In the genomic region with DNA sequence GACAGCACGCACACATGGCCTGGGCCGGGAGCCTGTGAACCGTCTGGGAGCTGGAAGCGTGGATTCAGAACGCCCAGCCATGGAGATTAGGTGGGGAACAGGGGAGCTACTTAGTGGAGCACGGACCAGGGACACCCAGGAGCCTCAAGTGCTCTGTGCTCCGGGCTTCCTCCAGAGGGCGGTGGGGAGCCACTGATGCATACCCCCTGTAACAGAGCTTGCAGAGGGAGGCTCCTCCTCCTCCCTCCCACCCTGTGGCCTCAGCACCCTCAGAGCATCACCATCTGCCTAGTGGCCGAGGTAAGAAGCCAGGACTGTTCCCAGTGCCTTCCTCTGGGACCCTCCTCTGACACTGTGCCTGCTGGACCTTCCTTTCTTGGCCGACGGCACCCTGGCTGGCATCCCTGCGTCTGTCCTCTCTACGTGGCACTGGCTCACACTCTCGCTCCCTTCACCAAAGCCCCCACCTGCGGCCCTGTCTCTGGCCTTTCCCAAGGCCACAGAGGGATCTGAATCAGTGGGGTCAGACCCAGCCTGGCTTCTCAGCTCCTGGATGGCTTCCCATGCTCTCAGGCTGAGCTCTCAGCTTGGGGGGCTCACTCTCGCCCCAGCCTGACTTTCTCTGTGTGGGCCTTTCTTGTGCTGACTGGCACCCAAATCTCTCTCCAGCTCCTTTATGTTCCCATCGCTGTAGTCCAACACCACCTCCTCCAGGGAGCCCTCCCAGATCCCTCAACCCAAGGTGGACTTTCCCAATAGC, we compare ENCODE assay signal across 8 cellular contexts.
DNase-seq lines count a peak whose midpoint lies in the region; ATAC-seq and TF ChIP-seq lines count a peak whose summit lies in the region.
"Had no signal": no experiment of that assay in that cellular context is flagged by ENCODE, and none has a peak within 500 bp of the region (broad histone marks: within the 10 kb centered on the region; RNA-seq: fewer than 3 reads in every experiment).

No MANE protein-coding gene starts in this region.

- H3K27ac ChIP-seq in testis, result no peak overlapping the region
- no peak overlapping the region for H3K27ac ChIP-seq in esophagus squamous epithelium
- H3K27ac ChIP-seq: epithelial cell of prostate had no signal

- 51 to 61% methylated on average over 10 to 17 of the region's 17 CpGs for WGBS in testis, 2 donors
- WGBS in esophagus squamous epithelium, 2 donors, result 43 to 48% methylated on average over 10 to 14 of the region's 17 CpGs

- H3K4me1 ChIP-seq in testis, result no peaks in the 10 kb centered on the region
- no peaks in the 10 kb centered on the region for H3K4me1 ChIP-seq in esophagus squamous epithelium

- no peaks in the 10 kb centered on the region for H3K36me3 ChIP-seq in H7 (replicated peaks; ENCODE audit: control insufficient read depth, insufficient read depth, low read length)
- no peaks in the 10 kb centered on the region for H3K36me3 ChIP-seq in kidney epithelial cell (ENCODE audit: control insufficient read depth, insufficient read depth, low read length)
- no peaks in the 10 kb centered on the region for H3K36me3 ChIP-seq in testis (ENCODE audit: low read depth, missing control alignments)
- no peaks in the 10 kb centered on the region for H3K36me3 ChIP-seq in esophagus squamous epithelium

- TF ChIP-seq CTCF in kidney epithelial cell (IDR thresholded peaks at IDR 0.05; ENCODE audit: insufficient read depth, low read length, poor library complexity, severe bottlenecking) (peak; percentile 39), testis (IDR thresholded peaks at IDR 0.05) (peak in 1 of 3 experiments; percentile 23), esophagus squamous epithelium (IDR thresholded peaks at IDR 0.05) (peak in 1 of 6 experiments; percentile 14)

- H3K27me3 ChIP-seq in H7 (ENCODE audit: control insufficient read depth, insufficient read depth, low read length) (no peaks in the 10 kb centered on the region), kidney epithelial cell (ENCODE audit: control insufficient read depth, insufficient read depth, low read length) (no peaks in the 10 kb centered on the region), testis (no peaks in the 10 kb centered on the region), esophagus squamous epithelium (peaks cover 0 to 60% (median 0%) of the 10 kb centered on the region in 4 donors)

- intact Hi-C loops in testis (cut with DNase I; ENCODE audit: low total_unique reads), result no loop called here
- intact Hi-C loops in esophagus squamous epithelium (cut with DNase I), result no loop called here

- TF ChIP-seq POLR2A in testis (IDR thresholded peaks at IDR 0.05) (no peak), esophagus squamous epithelium (IDR thresholded peaks at IDR 0.05) (no peak)

- ATAC-seq in GM19463 (IDR thresholded peaks at IDR 0.05; ENCODE audit: unreplicated experiment), result no peak

- DNase-seq in H7 (peak; percentile 97), NCI-H2107 treated with DMSO at 0.1 percent for 48 hours (lab: John Stamatoyannopoulos, UW; ENCODE audit: unreplicated experiment) (peak; percentile 22), kidney epithelial cell (ENCODE audit: low read depth) (no peak), testis (peak; percentile 58), esophagus squamous epithelium (lab: John Stamatoyannopoulos, UW) (no peak)
- peak; percentile 51 to 64 for DNase-seq in activated T-cell treated with anti-CD3 and anti-CD28 coated beads, Interleukin-2, amount 50 U/mL, for 48 hours

- H3K9me3 ChIP-seq in testis (no peaks in the 10 kb centered on the region), esophagus squamous epithelium (no peaks in the 10 kb centered on the region)

- H3K4me3 ChIP-seq in H7 (ENCODE audit: insufficient read depth, low read depth, low read length), result no peak overlapping the region
- H3K4me3 ChIP-seq in kidney epithelial cell (ENCODE audit: low read depth, low read length), result no peak overlapping the region
- H3K4me3 ChIP-seq in testis, result no peak overlapping the region
- no peak overlapping the region for H3K4me3 ChIP-seq in esophagus squamous epithelium

Comparison
In these comparisons a context has a peak if more than half of its experiments do, and no peak if none do; other contexts are left out.
1. DNase-seq: peak in H7 (single experiment), NCI-H2107 treated with DMSO at 0.1 percent for 48 hours (single experiment), activated T-cell treated with anti-CD3 and anti-CD28 coated beads, Interleukin-2, amount 50 U/mL, for 48 hours (2 of 2) and testis (single experiment); none in kidney epithelial cell (single experiment) and esophagus squamous epithelium (single experiment).